21 cellular contexts compared by ENCODE assay signal in genomic region chr10:133182190-133182589, GRCh38. TPM values are rescaled to one million over a fixed set of nuclear protein-coding genes. Genes with fewer than 3 reads are reported as not detected.
A peak's percentile ranks its signal among the peaks of the same experiment; 100 is the strongest.
DNase-seq lines count a peak whose midpoint lies in the region; ATAC-seq and TF ChIP-seq lines count a peak whose summit lies in the region.
"Had no signal": no experiment of that assay in that cellular context is flagged by ENCODE, and none has a peak within 500 bp of the region (broad histone marks: within the 10 kb centered on the region; RNA-seq: fewer than 3 reads in every experiment).

No MANE protein-coding gene starts in this region.

- TF ChIP-seq CTCF in heart right ventricle (IDR thresholded peaks at IDR 0.05) (no peak), chondrocyte (IDR thresholded peaks at IDR 0.05) (no peak), GM20000 (IDR thresholded peaks at IDR 0.05; ENCODE audit: extremely low read depth, missing control alignments) (no peak)

- H3K4me3 ChIP-seq in heart right ventricle (no peak overlapping the region), right cardiac atrium (ENCODE audit: low read length) (no peak overlapping the region), neuronal stem cell (ENCODE audit: low read length in 2 of 2) (no peak overlapping the region)
- H3K4me3 ChIP-seq: A549 had no signal

- WGBS in heart right ventricle, 2 donors: 78 to 81% methylated on average over 14 of the region's 14 CpGs
- WGBS in right cardiac atrium: 81% methylated on average over 14 of the region's 14 CpGs
- no CpG with 5 or more reads among the region's 14 CpGs for WGBS in neuronal stem cell (ENCODE audit: extremely low coverage in 2 of 2, insufficient read length in 2 of 2, insufficient replicate concordance in 1 of 2), 2 donors

- H2BK15ac ChIP-seq in neuronal stem cell (ENCODE audit: low read length): no peak overlapping the region

- H3K9ac ChIP-seq in neuronal stem cell (ENCODE audit: low read depth, low read length, poor library complexity): peak overlapping the region; percentile 88

- H3K27ac ChIP-seq in heart right ventricle: no peak overlapping the region
- H3K27ac ChIP-seq in right cardiac atrium (ENCODE audit: low read length): no peak overlapping the region
- H3K27ac ChIP-seq in neuronal stem cell (replicated peaks; ENCODE audit: low read length): no peak overlapping the region
- H3K27ac ChIP-seq: 22Rv1, A549, C4-2B had no signal

- no peak overlapping the region for H2BK120ac ChIP-seq in neuronal stem cell (ENCODE audit: low read depth, low read length)

- H3K9me3 ChIP-seq in heart right ventricle (peaks cover 0 to 9% (median 0%) of the 10 kb centered on the region in 11 donors), right cardiac atrium (ENCODE audit: control insufficient read depth, low read length) (no peaks in the 10 kb centered on the region), neuronal stem cell (replicated peaks in 1 of 2; ENCODE audit: control insufficient read depth in 2 of 2, insufficient read depth in 1 of 2, low read depth in 1 of 2, low read length in 2 of 2) (peaks cover 0 to 14% of the 10 kb centered on the region in 2 donors)

- peak overlapping the region; percentile 65 for H3K18ac ChIP-seq in neuronal stem cell (ENCODE audit: low read length)

- H3K27me3 ChIP-seq in heart right ventricle: peaks cover 0 to 43% (median 32%) of the 10 kb centered on the region in 7 donors
- H3K27me3 ChIP-seq in right cardiac atrium (ENCODE audit: control insufficient read depth, insufficient read depth): no peaks in the 10 kb centered on the region
- peaks cover 0 to 5% (median 0%) of the 10 kb centered on the region in 3 experiments for H3K27me3 ChIP-seq in neuronal stem cell (ENCODE audit: control insufficient read depth in 3 of 3, insufficient read depth in 3 of 3, low read depth in 1 of 3, low read length in 3 of 3)

- DNase-seq in Right ventricle myocardium inferior (ENCODE audit: missing footprints) (peak; percentile 56), heart right ventricle (no peak), right cardiac atrium (peak in 2 of 3 donors; percentile 2 to 22), left ventricle myocardium superior (no peak), chondrocyte (ENCODE audit: low spot score) (peak; percentile 82), neuronal stem cell (ENCODE audit: low spot score) (no peak), medulla oblongata (ENCODE audit: extremely low spot score) (no peak), GM20000 (ENCODE audit: low spot score) (no peak)
- DNase-seq: AML-193; Caco-2; Calu3; CD4-positive, alpha-beta T cell; DMS79 treated with DMSO at 0.1 percent for 48 hours; GF-D8 had no signal

- no peaks in the 10 kb centered on the region for H3K4me1 Mint-ChIP-seq in chondrocyte (ENCODE audit: low read depth)
- H3K4me1 Mint-ChIP-seq: B cell had no signal

- peak overlapping the region; percentile 52 for H3K23ac ChIP-seq in neuronal stem cell (ENCODE audit: low read depth, low read length, poor library complexity)

- peaks cover 6% of the 10 kb centered on the region for H3K79me1 ChIP-seq in neuronal stem cell (ENCODE audit: low read depth, low read length)

- H2AFZ ChIP-seq in neuronal stem cell (ENCODE audit: low read length): no peak overlapping the region

- no peak for ATAC-seq in Right ventricle myocardium inferior
- ATAC-seq in heart right ventricle: no peak
- ATAC-seq in right cardiac atrium: no peak
- no peak for ATAC-seq in left ventricle myocardium superior
- ATAC-seq: CD8-positive, alpha-beta T cell had no signal

- no peaks in the 10 kb centered on the region for H3K9me3 Mint-ChIP-seq in chondrocyte (ENCODE audit: low read depth)
- H3K9me3 Mint-ChIP-seq: CD4-positive, alpha-beta T cell; CD8-positive, alpha-beta T cell had no signal

- no peak overlapping the region for H3K4me3 Mint-ChIP-seq in chondrocyte (ENCODE audit: unreplicated experiment)
- H3K4me3 Mint-ChIP-seq: B cell; CD4-positive, alpha-beta T cell; CD8-positive, alpha-beta T cell had no signal

- no peak overlapping the region for H3K4ac ChIP-seq in neuronal stem cell (ENCODE audit: low read length)

- no peaks in the 10 kb centered on the region for H3K4me1 ChIP-seq in heart right ventricle
- no peaks in the 10 kb centered on the region for H3K4me1 ChIP-seq in right cardiac atrium (ENCODE audit: control insufficient read depth, insufficient read depth, low read length)
- H3K4me1 ChIP-seq in neuronal stem cell (ENCODE audit: control insufficient read depth in 2 of 2, insufficient read depth in 1 of 2, low read depth in 1 of 2, low read length in 2 of 2): peaks cover 5 to 11% of the 10 kb centered on the region in 2 donors
- H3K4me1 ChIP-seq: A549, Caco-2 had no signal

- intact Hi-C loops in Right ventricle myocardium inferior (cut with DNase I): no loop called here
- intact Hi-C loops in heart right ventricle (cut with DNase I): no loop called here
- intact Hi-C loops in right cardiac atrium (cut with DNase I): no loop called here
- intact Hi-C loops in left ventricle myocardium superior (cut with micrococcal nuclease): no loop called here

- H3K14ac ChIP-seq in neuronal stem cell (ENCODE audit: low read length): peak overlapping the region; percentile 21

- H2BK5ac ChIP-seq in neuronal stem cell (ENCODE audit: low read length): no peak overlapping the region

- no peaks in the 10 kb centered on the region for H3K36me3 Mint-ChIP-seq in chondrocyte (ENCODE audit: low read depth)
- H3K36me3 Mint-ChIP-seq: CD8-positive, alpha-beta T cell had no signal

- peak overlapping the region; percentile 19 for H2AK5ac ChIP-seq in neuronal stem cell (ENCODE audit: low read depth, low read length)

- H3K36me3 ChIP-seq in heart right ventricle (no peaks in the 10 kb centered on the region), neuronal stem cell (replicated peaks in 1 of 2; ENCODE audit: control insufficient read depth in 2 of 2, insufficient read depth in 2 of 2, low read length in 2 of 2) (peaks cover 0 to 15% of the 10 kb centered on the region in 2 donors)

- peak overlapping the region; percentile 43 for H4K91ac ChIP-seq in neuronal stem cell (ENCODE audit: low read depth, low read length, poor library complexity)

- no peak overlapping the region for H3K27ac Mint-ChIP-seq in chondrocyte (ENCODE audit: unreplicated experiment)
- H3K27ac Mint-ChIP-seq: B cell; CD4-positive, alpha-beta T cell; CD8-positive, alpha-beta T cell had no signal

- H2BK12ac ChIP-seq in neuronal stem cell (ENCODE audit: low read length): no peak overlapping the region

- peaks cover 35% of the 10 kb centered on the region for H3K27me3 Mint-ChIP-seq in chondrocyte (ENCODE audit: low read depth)
- H3K27me3 Mint-ChIP-seq: CD4-positive, alpha-beta T cell had no signal

- no peak overlapping the region for H4K8ac ChIP-seq in neuronal stem cell (ENCODE audit: low read depth, low read length)

- no peak overlapping the region for H3K4me2 ChIP-seq in neuronal stem cell (ENCODE audit: insufficient read depth, low read length, poor library complexity, severe bottlenecking)
- H3K4me2 ChIP-seq: A549 had no signal

RNA-seq across cellular contexts. Expression of gene KNDC1, which starts 22.2 kb away (rescaled TPM):
- total RNA-seq in Right ventricle myocardium inferior: not detected
- total RNA-seq in heart right ventricle: under 1 TPM in 8 of 10 donors, not detected in 2; 0.04 to 0.88 (median 0.20) TPM
- under 1 TPM in 1 of 2 donors, not detected in 1; 0.07 TPM for polyA plus RNA-seq in heart right ventricle
- 1 to 10 TPM in 2 of 4 donors, under 1 TPM in 2; 0.41 to 1.4 (median 0.91) TPM for total RNA-seq in right cardiac atrium
- 0.23 TPM for polyA plus RNA-seq in right cardiac atrium
- 0.20 TPM for total RNA-seq in left ventricle myocardium superior
- total RNA-seq in chondrocyte: 0.24 to 0.72 TPM (median 0.55 TPM) in 3 replicates
- 6.4 TPM for polyA plus RNA-seq in neuronal stem cell (2013, experiment 1 of 2)
- 6.1 TPM for polyA plus RNA-seq in neuronal stem cell (2013, experiment 2 of 2)
- total RNA-seq: CD4-positive, alpha-beta T cell; CD8-positive, alpha-beta T cell had no signal

RNA-seq across cellular contexts. Expression of gene UTF1, which starts 47.8 kb away (rescaled TPM):
- total RNA-seq in Right ventricle myocardium inferior (not detected), heart right ventricle (not detected), right cardiac atrium (not detected), left ventricle myocardium superior (not detected), chondrocyte (not detected in 3 replicates)
- polyA plus RNA-seq in heart right ventricle (not detected), right cardiac atrium (not detected)
- polyA plus RNA-seq in neuronal stem cell (2013, experiment 1 of 2): 0.35 TPM
- polyA plus RNA-seq in neuronal stem cell (2013, experiment 2 of 2): 0.33 TPM
- total RNA-seq: A172; Caco-2; Calu3; CD4-positive, alpha-beta T cell; CD8-positive, alpha-beta T cell had no signal
- polyA plus RNA-seq: A549, BJ had no signal

RNA-seq across cellular contexts. Expression of gene VENTX, which starts 55.5 kb away (rescaled TPM):
- total RNA-seq in Right ventricle myocardium inferior (0.54 TPM), heart right ventricle (1 to 10 TPM in 1 of 10 donors, under 1 TPM in 8, not detected in 1; 0.19 to 1.5 (median 0.42) TPM), right cardiac atrium (under 1 TPM; 0.45 to 0.89 (median 0.68) TPM), left ventricle myocardium superior (0.99 TPM), chondrocyte (not detected in 3 replicates)
- polyA plus RNA-seq in heart right ventricle (1 to 10 TPM in 1 of 2 donors, under 1 TPM in 1; 0.83 to 1.3 TPM), right cardiac atrium (0.48 TPM)
- polyA plus RNA-seq in neuronal stem cell (2013, experiment 1 of 2): 0.42 TPM
- 0.35 TPM for polyA plus RNA-seq in neuronal stem cell (2013, experiment 2 of 2)
- total RNA-seq: A172; B cell; Caco-2; Calu3; CD8-positive, alpha-beta T cell had no signal
- polyA plus RNA-seq: A549, BJ had no signal

Comparison
In these comparisons a context has a peak if more than half of its experiments do, and no peak if none do; other contexts are left out.
1. DNase-seq: peak in Right ventricle myocardium inferior (single experiment), right cardiac atrium (2 of 3) and chondrocyte (single experiment); none in heart right ventricle (0 of 2), left ventricle myocardium superior (single experiment), neuronal stem cell (single experiment), medulla oblongata (single experiment) and GM20000 (single experiment).